In genomic region chr1:39103321-39104157, GRCh38 we compare ENCODE assay signal across 9 cellular contexts.
A peak's percentile ranks its signal among the peaks of the same experiment; 100 is the strongest.
DNase-seq lines count a peak whose midpoint lies in the region; ATAC-seq and TF ChIP-seq lines count a peak whose summit lies in the region.
"Had no signal": no experiment of that assay in that cellular context is flagged by ENCODE, and none has a peak within 500 bp of the region (broad histone marks: within the 10 kb centered on the region; RNA-seq: fewer than 3 reads in every experiment).

No MANE protein-coding gene starts in this region.

- no peak overlapping the region for H3K4me3 ChIP-seq in skin epidermis

- peak in 2 of 3 experiments; percentile 18 to 26 for DNase-seq in NCI-H1417 (lab: John Stamatoyannopoulos, UW)
- DNase-seq in NCI-H1417 treated with DMSO at 0.1 percent for 48 hours (lab: John Stamatoyannopoulos, UW) = no peak
- peak; percentile 66 for DNase-seq in fibroblast of peridontal ligament (ENCODE audit: extremely low read depth)
- no peak for DNase-seq in NCI-H128 (lab: John Stamatoyannopoulos, UW; ENCODE audit: unreplicated experiment)
- DNase-seq in effector CD8-positive, alpha-beta T cell (lab: John Stamatoyannopoulos, UW) = no peak
- DNase-seq in NCI-H146 (lab: John Stamatoyannopoulos, UW) = no peak
- DNase-seq: 8988T had no signal

- peak overlapping the region in 20 of 21 experiments; percentile 26 to 99 (median 93) for H3K27ac ChIP-seq in skin epidermis

- ATAC-seq in SK-N-SH treated with all-trans-retinoic acid at 6 μM for 48 hours = peak; percentile 41

TF ChIP-seq in SK-N-SH treated with all-trans-retinoic acid at 6 μM for 48 hours, 23 proteins besides CTCF, POLR2A, EP300 and RAD21:
- no peak for TF ChIP-seq PPARA (CRISPR knock-in tag; IDR thresholded peaks at IDR 0.05; ENCODE audit: borderline replicate concordance)
TF ChIP-seq in SK-N-SH treated with all-trans-retinoic acid at 6 μM for 48 hours: peak in this region for 0.

Comparison
In these comparisons a context has a peak if more than half of its experiments do, and no peak if none do; other contexts are left out.
1. DNase-seq: peak in NCI-H1417 (2 of 3) and fibroblast of peridontal ligament (single experiment); none in NCI-H1417 treated with DMSO at 0.1 percent for 48 hours (single experiment), NCI-H128 (single experiment), effector CD8-positive, alpha-beta T cell (single experiment) and NCI-H146 (single experiment).